ENCODE assay signal across 10 cellular contexts in the genomic region with DNA sequence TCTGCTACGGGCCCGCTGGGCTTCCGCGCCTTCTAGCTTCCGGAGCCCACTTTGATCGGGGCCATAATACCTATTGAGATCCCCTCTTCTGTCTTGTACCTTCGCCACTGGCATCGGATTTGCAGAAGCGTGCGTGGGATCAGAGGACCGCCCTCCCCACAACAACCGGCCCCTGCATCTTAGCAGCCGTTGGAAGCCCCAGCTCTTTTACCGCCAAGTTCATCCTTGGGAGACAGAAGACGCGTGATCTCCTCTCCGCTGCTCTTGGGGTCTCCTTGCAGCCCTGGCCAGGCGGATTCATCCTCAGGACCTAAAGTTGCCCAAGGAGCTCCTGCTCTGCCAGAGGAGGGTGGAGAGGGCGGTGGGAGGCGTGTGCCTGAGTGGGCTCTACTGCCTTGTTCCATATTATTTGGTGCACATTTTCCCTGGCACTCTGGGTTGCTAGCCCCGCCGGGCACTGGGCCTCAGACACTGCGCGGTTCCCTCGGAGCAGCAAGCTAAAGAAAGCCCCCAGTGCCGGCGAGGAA. TPM values are rescaled to one million over a fixed set of nuclear protein-coding genes. Genes with fewer than 3 reads are reported as not detected.
DNase-seq lines count a peak whose midpoint lies in the region; ATAC-seq and TF ChIP-seq lines count a peak whose summit lies in the region.
"Had no signal": no experiment of that assay in that cellular context is flagged by ENCODE, and none has a peak within 500 bp of the region (broad histone marks: within the 10 kb centered on the region; RNA-seq: fewer than 3 reads in every experiment).

No MANE protein-coding gene starts in this region.

- H3K27ac ChIP-seq in mesendoderm (ENCODE audit: low read depth, low read length) (no peak overlapping the region), upper lobe of right lung (peak overlapping the region; percentile 43)
- H3K27ac ChIP-seq: HL-60 had no signal

- POLR2A ChIA-PET in activated CD4-positive, alpha-beta T cell treated with anti-CD3 and anti-CD28 coated beads, Interleukin-2, amount 10 ng/mL, durations not matched to agents 7 days and 5 days (lab: Charles Lee): no interaction called here

- no peak overlapping the region for H4K8ac ChIP-seq in mesendoderm (ENCODE audit: low read depth, low read length)

- ATAC-seq in upper lobe of right lung: no peak
- ATAC-seq in HG02870 (IDR thresholded peaks at IDR 0.05; ENCODE audit: unreplicated experiment): no peak

- peak overlapping the region; percentile 79 for H3K4me2 ChIP-seq in mesendoderm (ENCODE audit: low read length)

- H3K79me1 ChIP-seq in mesendoderm (ENCODE audit: low read length): no peaks in the 10 kb centered on the region

- CTCF ChIA-PET in activated CD4-positive, alpha-beta T cell treated with anti-CD3 and anti-CD28 coated beads, Interleukin-2, amount 10 ng/mL, durations not matched to agents 7 days and 5 days (lab: Charles Lee): interaction anchor here (0.9 kb wide), 1 partner anchor 9 kb away, joined by 3 read pairs; no protein-coding TSS in a partner anchor

- no peak overlapping the region for H3K23ac ChIP-seq in mesendoderm (ENCODE audit: low read length)

- no peaks in the 10 kb centered on the region for H3K36me3 Mint-ChIP-seq in activated CD4-positive, alpha-beta T cell treated with anti-CD3 and anti-CD28 coated beads, Interleukin-2, amount 10 ng/mL, durations not matched to agents 7 days and 5 days (ENCODE audit: low read depth)

- H2AK5ac ChIP-seq in mesendoderm (ENCODE audit: low read length): no peak overlapping the region

- no peak overlapping the region for H4K5ac ChIP-seq in mesendoderm (ENCODE audit: low read length)

- H2BK120ac ChIP-seq in mesendoderm (ENCODE audit: low read depth, low read length): no peak overlapping the region

- H3K4me3 ChIP-seq in mesendoderm (ENCODE audit: low read length) (peak overlapping the region; percentile 53), upper lobe of right lung (peak overlapping the region; percentile 58)

- no peaks in the 10 kb centered on the region for H3K9me3 ChIP-seq in upper lobe of right lung

- H3K9ac ChIP-seq in mesendoderm (ENCODE audit: low read length): peak overlapping the region; percentile 69

- H2BK15ac ChIP-seq in mesendoderm (replicated peaks; ENCODE audit: low read depth): no peak overlapping the region

- H3K27me3 ChIP-seq in mesendoderm (ENCODE audit: insufficient read depth, low read length, poor library complexity) (peaks cover 4% of the 10 kb centered on the region), upper lobe of right lung (peaks cover 39% of the 10 kb centered on the region)

- H3K4me1 Mint-ChIP-seq in activated CD4-positive, alpha-beta T cell treated with anti-CD3 and anti-CD28 coated beads, Interleukin-2, amount 10 ng/mL, durations not matched to agents 7 days and 5 days: peaks cover 8% of the 10 kb centered on the region

- H3K18ac ChIP-seq in mesendoderm (ENCODE audit: low read length): no peak overlapping the region

- no peak overlapping the region for H2BK5ac ChIP-seq in mesendoderm (ENCODE audit: low read length)

- peaks cover 10% of the 10 kb centered on the region for H3K79me2 ChIP-seq in mesendoderm (ENCODE audit: control insufficient read depth, insufficient read depth, low read length)

- no CpG with 5 or more reads among the region's 27 CpGs for WGBS in mesendoderm (ENCODE audit: extremely low coverage, insufficient coverage, low lambda C conversion rate)

- no peak overlapping the region for H3K4ac ChIP-seq in mesendoderm (ENCODE audit: low read depth, low read length)

- intact Hi-C loops in upper lobe of right lung (cut with DNase I): no loop called here

- H3K36me3 ChIP-seq in mesendoderm (ENCODE audit: control insufficient read depth, insufficient read depth, low read length): no peaks in the 10 kb centered on the region
- H3K36me3 ChIP-seq in upper lobe of right lung: no peaks in the 10 kb centered on the region

- H3K4me1 ChIP-seq in mesendoderm (ENCODE audit: control insufficient read depth, low read depth, low read length) (no peaks in the 10 kb centered on the region), upper lobe of right lung (peaks cover 5% of the 10 kb centered on the region)

- H3K27ac Mint-ChIP-seq in activated CD4-positive, alpha-beta T cell treated with anti-CD3 and anti-CD28 coated beads, Interleukin-2, amount 10 ng/mL, durations not matched to agents 7 days and 5 days: peak overlapping the region; percentile 36

- no peak for DNase-seq in activated CD4-positive, alpha-beta T cell treated with anti-CD3 and anti-CD28 coated beads, Interleukin-2, amount 10 ng/mL, durations not matched to agents 7 days and 5 days
- no peak for DNase-seq in activated CD4-positive, alpha-beta T cell treated with anti-CD3 and anti-CD28 coated beads for 48 hours
- peak; percentile 53 for DNase-seq in ecto neural progenitor cell (ENCODE audit: low spot score)
- peak; percentile 14 for DNase-seq in mesendoderm
- peak; percentile 53 for DNase-seq in upper lobe of right lung
- DNase-seq in germinal center (ENCODE audit: low spot score): no peak
- DNase-seq in UCSD-AML1 (lab: John Stamatoyannopoulos, UW; ENCODE audit: unreplicated experiment): no peak
- DNase-seq: midbrain had no signal

- H3K56ac ChIP-seq in mesendoderm (ENCODE audit: low read length): peak overlapping the region; percentile 86

- no peaks in the 10 kb centered on the region for H3K9me3 Mint-ChIP-seq in activated CD4-positive, alpha-beta T cell treated with anti-CD3 and anti-CD28 coated beads, Interleukin-2, amount 10 ng/mL, durations not matched to agents 7 days and 5 days

- no peak overlapping the region for H3K4me3 Mint-ChIP-seq in activated CD4-positive, alpha-beta T cell treated with anti-CD3 and anti-CD28 coated beads, Interleukin-2, amount 10 ng/mL, durations not matched to agents 7 days and 5 days

- peaks cover 53% of the 10 kb centered on the region for H3K27me3 Mint-ChIP-seq in activated CD4-positive, alpha-beta T cell treated with anti-CD3 and anti-CD28 coated beads, Interleukin-2, amount 10 ng/mL, durations not matched to agents 7 days and 5 days

- TF ChIP-seq CTCF in upper lobe of right lung (IDR thresholded peaks at IDR 0.05): no peak

RNA-seq across cellular contexts. Expression of a gene that starts 1.6 kb away (rescaled TPM):
- total RNA-seq in activated CD4-positive, alpha-beta T cell treated with anti-CD3 and anti-CD28 coated beads, Interleukin-2, amount 10 ng/mL, durations not matched to agents 7 days and 5 days: not detected
- 23.4 TPM for polyA plus RNA-seq in mesendoderm (2013, experiment 1 of 2)
- polyA plus RNA-seq in mesendoderm (2013, experiment 2 of 2): 23.2 TPM
- total RNA-seq in upper lobe of right lung: 181 TPM

Comparison
In these comparisons a context has a peak if more than half of its experiments do, and no peak if none do; other contexts are left out.
1. DNase-seq: peak in ecto neural progenitor cell (single experiment), mesendoderm (single experiment) and upper lobe of right lung (single experiment); none in activated CD4-positive, alpha-beta T cell treated with anti-CD3 and anti-CD28 coated beads, Interleukin-2, amount 10 ng/mL, durations not matched to agents 7 days and 5 days (single experiment), activated CD4-positive, alpha-beta T cell treated with anti-CD3 and anti-CD28 coated beads for 48 hours (single experiment), germinal center (single experiment) and UCSD-AML1 (single experiment).
2. RNA of a gene that starts 1.6 kb away (total RNA-seq): 181 TPM in upper lobe of right lung (single experiment); not detected in activated CD4-positive, alpha-beta T cell treated with anti-CD3 and anti-CD28 coated beads, Interleukin-2, amount 10 ng/mL, durations not matched to agents 7 days and 5 days; every median in the first group is over 100 times any median in the second.